ENCODE assay signal across 8 cellular contexts in genomic region chr3:179666436-179667035, GRCh38. TPM values are rescaled to one million over a fixed set of nuclear protein-coding genes. Genes with fewer than 3 reads are reported as not detected.
DNase-seq lines count a peak whose midpoint lies in the region; ATAC-seq and TF ChIP-seq lines count a peak whose summit lies in the region.

No MANE protein-coding gene starts in this region.

- intact Hi-C loops in cardiac septum (cut with DNase I): loop anchor here (5.0 kb wide), 1 partner anchor 41 kb away; no protein-coding TSS in a partner anchor

- peak; percentile 81 for ATAC-seq in SK-N-SH treated with all-trans-retinoic acid at 6 μM for 48 hours
- no peak for ATAC-seq in HG02759 (IDR thresholded peaks at IDR 0.05; ENCODE audit: unreplicated experiment)
- ATAC-seq in GM18502 (IDR thresholded peaks at IDR 0.05; ENCODE audit: poor library complexity, unreplicated experiment): no peak

- no peak for TF ChIP-seq EP300 in Ishikawa (IDR thresholded peaks at IDR 0.05; ENCODE audit: borderline replicate concordance)

- TF ChIP-seq RAD21 in Ishikawa (IDR thresholded peaks at IDR 0.05; ENCODE audit: low read depth): no peak

- DNase-seq in cardiac septum (ENCODE audit: low spot score) (peak; percentile 82), retina (peak; percentile 38), pons (ENCODE audit: low spot score) (no peak), AML-193 (lab: John Stamatoyannopoulos, UW) (no peak)

TF ChIP-seq in Ishikawa, 13 proteins besides CTCF, POLR2A, EP300 and RAD21:
- TF ChIP-seq CREB1 (IDR thresholded peaks at IDR 0.05; ENCODE audit: low read depth): no peak
- TF ChIP-seq YY1 (IDR thresholded peaks at IDR 0.05; ENCODE audit: low read depth): no peak
- TF ChIP-seq, protein P1, sequence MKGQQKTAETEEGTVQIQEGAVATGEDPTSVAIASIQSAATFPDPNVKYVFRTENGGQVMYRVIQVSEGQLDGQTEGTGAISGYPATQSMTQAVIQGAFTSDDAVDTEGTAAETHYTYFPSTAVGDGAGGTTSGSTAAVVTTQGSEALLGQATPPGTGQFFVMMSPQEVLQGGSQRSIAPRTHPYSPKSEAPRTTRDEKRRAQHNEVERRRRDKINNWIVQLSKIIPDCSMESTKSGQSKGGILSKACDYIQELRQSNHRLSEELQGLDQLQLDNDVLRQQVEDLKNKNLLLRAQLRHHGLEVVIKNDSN (IDR thresholded peaks at IDR 0.05): no peak
- 0 out of 2 replicates have a peak, but pooled peaks have one; percentile 53 for TF ChIP-seq TCF12 (IDR thresholded peaks at IDR 0.05; ENCODE audit: low read depth)
- no peak for TF ChIP-seq ZBTB7A (IDR thresholded peaks at IDR 0.05; ENCODE audit: low read depth)
- TF ChIP-seq, protein P2, sequence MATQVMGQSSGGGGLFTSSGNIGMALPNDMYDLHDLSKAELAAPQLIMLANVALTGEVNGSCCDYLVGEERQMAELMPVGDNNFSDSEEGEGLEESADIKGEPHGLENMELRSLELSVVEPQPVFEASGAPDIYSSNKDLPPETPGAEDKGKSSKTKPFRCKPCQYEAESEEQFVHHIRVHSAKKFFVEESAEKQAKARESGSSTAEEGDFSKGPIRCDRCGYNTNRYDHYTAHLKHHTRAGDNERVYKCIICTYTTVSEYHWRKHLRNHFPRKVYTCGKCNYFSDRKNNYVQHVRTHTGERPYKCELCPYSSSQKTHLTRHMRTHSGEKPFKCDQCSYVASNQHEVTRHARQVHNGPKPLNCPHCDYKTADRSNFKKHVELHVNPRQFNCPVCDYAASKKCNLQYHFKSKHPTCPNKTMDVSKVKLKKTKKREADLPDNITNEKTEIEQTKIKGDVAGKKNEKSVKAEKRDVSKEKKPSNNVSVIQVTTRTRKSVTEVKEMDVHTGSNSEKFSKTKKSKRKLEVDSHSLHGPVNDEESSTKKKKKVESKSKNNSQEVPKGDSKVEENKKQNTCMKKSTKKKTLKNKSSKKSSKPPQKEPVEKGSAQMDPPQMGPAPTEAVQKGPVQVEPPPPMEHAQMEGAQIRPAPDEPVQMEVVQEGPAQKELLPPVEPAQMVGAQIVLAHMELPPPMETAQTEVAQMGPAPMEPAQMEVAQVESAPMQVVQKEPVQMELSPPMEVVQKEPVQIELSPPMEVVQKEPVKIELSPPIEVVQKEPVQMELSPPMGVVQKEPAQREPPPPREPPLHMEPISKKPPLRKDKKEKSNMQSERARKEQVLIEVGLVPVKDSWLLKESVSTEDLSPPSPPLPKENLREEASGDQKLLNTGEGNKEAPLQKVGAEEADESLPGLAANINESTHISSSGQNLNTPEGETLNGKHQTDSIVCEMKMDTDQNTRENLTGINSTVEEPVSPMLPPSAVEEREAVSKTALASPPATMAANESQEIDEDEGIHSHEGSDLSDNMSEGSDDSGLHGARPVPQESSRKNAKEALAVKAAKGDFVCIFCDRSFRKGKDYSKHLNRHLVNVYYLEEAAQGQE (IDR thresholded peaks at IDR 0.05; ENCODE audit: low read depth): no peak
- TF ChIP-seq EGR1 (IDR thresholded peaks at IDR 0.05): no peak
- TF ChIP-seq TAF1 (IDR thresholded peaks at IDR 0.05; ENCODE audit: low read depth): no peak
- peak; percentile 91 for TF ChIP-seq NFIC (IDR thresholded peaks at IDR 0.05)
- no peak for TF ChIP-seq CEBPB (IDR thresholded peaks at IDR 0.05)
- TF ChIP-seq, protein P3, sequence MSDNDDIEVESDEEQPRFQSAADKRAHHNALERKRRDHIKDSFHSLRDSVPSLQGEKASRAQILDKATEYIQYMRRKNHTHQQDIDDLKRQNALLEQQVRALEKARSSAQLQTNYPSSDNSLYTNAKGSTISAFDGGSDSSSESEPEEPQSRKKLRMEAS (IDR thresholded peaks at IDR 0.05): peak; percentile 36; the same call in 1 of the 2 replicates
- TF ChIP-seq TEAD4 (IDR thresholded peaks at IDR 0.05): no peak
- TF ChIP-seq FOXM1 (IDR thresholded peaks at IDR 0.05; ENCODE audit: borderline replicate concordance, low read depth): no peak
TF ChIP-seq in Ishikawa: peak in this region for 3.

TF ChIP-seq in SK-N-SH treated with all-trans-retinoic acid at 6 μM for 48 hours, 23 proteins besides CTCF, POLR2A, EP300 and RAD21:
- TF ChIP-seq ZNF565 (CRISPR knock-in tag; conservative IDR thresholded peaks at IDR 0.05; ENCODE audit: low read depth) (no peak), SNAI2 (CRISPR knock-in tag; IDR thresholded peaks at IDR 0.05) (no peak), PPARA (CRISPR knock-in tag; IDR thresholded peaks at IDR 0.05; ENCODE audit: borderline replicate concordance) (no peak), CSDC2 (CRISPR knock-in tag; IDR thresholded peaks at IDR 0.05) (no peak), ZFP30 (CRISPR knock-in tag; IDR thresholded peaks at IDR 0.05) (no peak), GLIS3 (CRISPR knock-in tag; IDR thresholded peaks at IDR 0.05) (no peak), TOX (CRISPR knock-in tag; IDR thresholded peaks at IDR 0.05; ENCODE audit: borderline replicate concordance) (no peak), POU6F1 (CRISPR knock-in tag; IDR thresholded peaks at IDR 0.05; ENCODE audit: borderline replicate concordance, low read depth) (no peak), RARB (CRISPR knock-in tag; IDR thresholded peaks at IDR 0.05) (no peak), BACH2 (CRISPR knock-in tag; IDR thresholded peaks at IDR 0.05; ENCODE audit: borderline replicate concordance) (no peak)
- TF ChIP-seq, protein P4, sequence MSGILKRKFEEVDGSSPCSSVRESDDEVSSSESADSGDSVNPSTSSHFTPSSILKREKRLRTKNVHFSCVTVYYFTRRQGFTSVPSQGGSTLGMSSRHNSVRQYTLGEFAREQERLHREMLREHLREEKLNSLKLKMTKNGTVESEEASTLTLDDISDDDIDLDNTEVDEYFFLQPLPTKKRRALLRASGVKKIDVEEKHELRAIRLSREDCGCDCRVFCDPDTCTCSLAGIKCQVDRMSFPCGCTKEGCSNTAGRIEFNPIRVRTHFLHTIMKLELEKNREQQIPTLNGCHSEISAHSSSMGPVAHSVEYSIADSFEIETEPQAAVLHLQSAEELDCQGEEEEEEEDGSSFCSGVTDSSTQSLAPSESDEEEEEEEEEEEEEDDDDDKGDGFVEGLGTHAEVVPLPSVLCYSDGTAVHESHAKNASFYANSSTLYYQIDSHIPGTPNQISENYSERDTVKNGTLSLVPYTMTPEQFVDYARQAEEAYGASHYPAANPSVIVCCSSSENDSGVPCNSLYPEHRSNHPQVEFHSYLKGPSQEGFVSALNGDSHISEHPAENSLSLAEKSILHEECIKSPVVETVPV (CRISPR knock-in tag; IDR thresholded peaks at IDR 0.05): no peak
- TF ChIP-seq, protein P5, sequence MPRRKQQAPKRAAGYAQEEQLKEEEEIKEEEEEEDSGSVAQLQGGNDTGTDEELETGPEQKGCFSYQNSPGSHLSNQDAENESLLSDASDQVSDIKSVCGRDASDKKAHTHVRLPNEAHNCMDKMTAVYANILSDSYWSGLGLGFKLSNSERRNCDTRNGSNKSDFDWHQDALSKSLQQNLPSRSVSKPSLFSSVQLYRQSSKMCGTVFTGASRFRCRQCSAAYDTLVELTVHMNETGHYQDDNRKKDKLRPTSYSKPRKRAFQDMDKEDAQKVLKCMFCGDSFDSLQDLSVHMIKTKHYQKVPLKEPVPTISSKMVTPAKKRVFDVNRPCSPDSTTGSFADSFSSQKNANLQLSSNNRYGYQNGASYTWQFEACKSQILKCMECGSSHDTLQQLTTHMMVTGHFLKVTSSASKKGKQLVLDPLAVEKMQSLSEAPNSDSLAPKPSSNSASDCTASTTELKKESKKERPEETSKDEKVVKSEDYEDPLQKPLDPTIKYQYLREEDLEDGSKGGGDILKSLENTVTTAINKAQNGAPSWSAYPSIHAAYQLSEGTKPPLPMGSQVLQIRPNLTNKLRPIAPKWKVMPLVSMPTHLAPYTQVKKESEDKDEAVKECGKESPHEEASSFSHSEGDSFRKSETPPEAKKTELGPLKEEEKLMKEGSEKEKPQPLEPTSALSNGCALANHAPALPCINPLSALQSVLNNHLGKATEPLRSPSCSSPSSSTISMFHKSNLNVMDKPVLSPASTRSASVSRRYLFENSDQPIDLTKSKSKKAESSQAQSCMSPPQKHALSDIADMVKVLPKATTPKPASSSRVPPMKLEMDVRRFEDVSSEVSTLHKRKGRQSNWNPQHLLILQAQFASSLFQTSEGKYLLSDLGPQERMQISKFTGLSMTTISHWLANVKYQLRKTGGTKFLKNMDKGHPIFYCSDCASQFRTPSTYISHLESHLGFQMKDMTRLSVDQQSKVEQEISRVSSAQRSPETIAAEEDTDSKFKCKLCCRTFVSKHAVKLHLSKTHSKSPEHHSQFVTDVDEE (CRISPR knock-in tag; IDR thresholded peaks at IDR 0.05): no peak

RNA-seq across cellular contexts. Expression of gene USP13, which starts 13.7 kb away (rescaled TPM):
- 128 TPM for total RNA-seq in cardiac septum

Comparison
In these comparisons a context has a peak if more than half of its experiments do, and no peak if none do; other contexts are left out.
1. DNase-seq: peak in cardiac septum (single experiment) and retina (single experiment); none in pons (single experiment) and AML-193 (0 of 2).